ENCODE assay signal across 11 cellular contexts in genomic region chr2:177622516-177622915, GRCh38.
DNase-seq lines count a peak whose midpoint lies in the region; ATAC-seq and TF ChIP-seq lines count a peak whose summit lies in the region.
"Had no signal": no experiment of that assay in that cellular context is flagged by ENCODE, and none has a peak within 500 bp of the region (broad histone marks: within the 10 kb centered on the region; RNA-seq: fewer than 3 reads in every experiment).

No MANE protein-coding gene starts in this region.

- TF ChIP-seq POLR2A in NB4 (IDR thresholded peaks at IDR 0.05; ENCODE audit: extremely low read depth, insufficient read length) = no peak

- TF ChIP-seq CTCF in NB4 (IDR thresholded peaks at IDR 0.05; ENCODE audit: low read depth, low read length) = peak; percentile 15

- H3K9me3 ChIP-seq in neuron (ENCODE audit: low read length) = no peaks in the 10 kb centered on the region

- H3K36me3 ChIP-seq in neuron (ENCODE audit: insufficient read depth, low read length) = no peaks in the 10 kb centered on the region

- peak overlapping the region; percentile 24 for H2AFZ ChIP-seq in neuron (ENCODE audit: low read depth, low read length)

- ATAC-seq in HG03521 (IDR thresholded peaks at IDR 0.05; ENCODE audit: unreplicated experiment) = no peak

- no peaks in the 10 kb centered on the region for H3K27me3 ChIP-seq in neuron (ENCODE audit: insufficient read depth, low read length)

- peaks cover 12% of the 10 kb centered on the region for H3K4me1 ChIP-seq in neuron (ENCODE audit: insufficient read depth, low read length)

- H3K4me3 ChIP-seq in NB4 (ENCODE audit: low read depth, low read length) (peak overlapping the region; percentile 19), neuron (ENCODE audit: low read length) (no peak overlapping the region)

- peak; percentile 60 for DNase-seq in DMS153 (lab: John Stamatoyannopoulos, UW)
- peak; percentile 93 for DNase-seq in NB4 (ENCODE audit: low read depth)
- peak; percentile 68 for DNase-seq in ecto neural progenitor cell (ENCODE audit: low spot score)
- DNase-seq in germinal center (ENCODE audit: low spot score) = no peak
- DNase-seq in stimulated activated CD4-positive, alpha-beta T cell treated with anti-CD3 and anti-CD28 coated beads, Interleukin-15, amount 100 ng/mL, for 24 hours = no peak
- DNase-seq in NK-92 treated with Interleukin-12 subunit alpha and Interleukin-12 subunit beta, amount 100 ng/mL, for 24 hours (lab: John Stamatoyannopoulos, UW) = no peak
- DNase-seq: activated CD4-positive, alpha-beta T cell treated with anti-CD3 and anti-CD28 coated beads, Interleukin-2, amount 50 U/mL, for 4 hours; activated naive CD8-positive, alpha-beta T cell treated with anti-CD3 and anti-CD28 coated beads for 36 hours; effector memory CD4-positive, alpha-beta T cell had no signal

Comparison
In these comparisons a context has a peak if more than half of its experiments do, and no peak if none do; other contexts are left out.
1. DNase-seq: peak in DMS153 (single experiment), NB4 (single experiment) and ecto neural progenitor cell (single experiment); none in germinal center (single experiment), stimulated activated CD4-positive, alpha-beta T cell treated with anti-CD3 and anti-CD28 coated beads, Interleukin-15, amount 100 ng/mL, for 24 hours (single experiment) and NK-92 treated with Interleukin-12 subunit alpha and Interleukin-12 subunit beta, amount 100 ng/mL, for 24 hours (single experiment).